ENCODE assay signal across 1 cellular context in genomic region chr12:57514246-57514645, GRCh38. TPM values are rescaled to one million over a fixed set of nuclear protein-coding genes. Genes with fewer than 3 reads are reported as not detected.
"Had no signal": no experiment of that assay in that cellular context is flagged by ENCODE, and none has a peak within 500 bp of the region (broad histone marks: within the 10 kb centered on the region; RNA-seq: fewer than 3 reads in every experiment).

No MANE protein-coding gene starts in this region.

RNA-seq across cellular contexts. Expression of gene ARHGAP9, which starts 34.6 kb away (rescaled TPM):
- total RNA-seq: RPMI7951 had no signal
